In genomic region chr20:11103866-11104265, GRCh38 we compare ENCODE assay signal across 27 cellular contexts.
A peak's percentile ranks its signal among the peaks of the same experiment; 100 is the strongest.
DNase-seq lines count a peak whose midpoint lies in the region; ATAC-seq and TF ChIP-seq lines count a peak whose summit lies in the region.
"Had no signal": no experiment of that assay in that cellular context is flagged by ENCODE, and none has a peak within 500 bp of the region (broad histone marks: within the 10 kb centered on the region; RNA-seq: fewer than 3 reads in every experiment).

No MANE protein-coding gene starts in this region.

- H3K4me3 ChIP-seq in mammary epithelial cell (replicated peaks in 1 of 3; ENCODE audit: insufficient read depth in 1 of 3, low read depth in 2 of 3, low read length in 3 of 3): no peak overlapping the region
- H3K4me3 ChIP-seq in cardiac fibroblast (replicated peaks in 1 of 2; ENCODE audit: low read depth in 2 of 2, low read length in 2 of 2): no peak overlapping the region
- H3K4me3 ChIP-seq in fibroblast of pulmonary artery (replicated peaks; ENCODE audit: low read depth, low read length): no peak overlapping the region
- H3K4me3 ChIP-seq: GM23248, SJCRH30 had no signal

- H3K36me3 ChIP-seq in mammary epithelial cell (ENCODE audit: insufficient read depth, low read length): no peaks in the 10 kb centered on the region
- H3K36me3 ChIP-seq: SJCRH30 had no signal

- no peak overlapping the region for H3K27ac Mint-ChIP-seq in MCF 10A (ENCODE audit: low read depth, unreplicated experiment)
- H3K27ac Mint-ChIP-seq in mesothelial cell of epicardium: no peak overlapping the region

- H3K27ac ChIP-seq in mammary epithelial cell (ENCODE audit: insufficient read depth, low read depth, low read length): no peak overlapping the region
- H3K27ac ChIP-seq: 22Rv1, GM23248, SJCRH30 had no signal

- H3K9me3 Mint-ChIP-seq in MCF 10A (ENCODE audit: unreplicated experiment) (no peaks in the 10 kb centered on the region), mesothelial cell of epicardium (peaks cover 18% of the 10 kb centered on the region)

- H3K79me2 ChIP-seq in mammary epithelial cell (ENCODE audit: insufficient read depth, low read length): no peaks in the 10 kb centered on the region

- CTCF ChIA-PET in mammary epithelial cell (lab: Charles Lee; ENCODE audit: low non-redundant PET): no interaction called here
- CTCF ChIA-PET in MCF 10A (lab: Yijun Ruan, JAX): no interaction called here

- POLR2A ChIA-PET in MCF 10A (lab: Yijun Ruan, JAX): no interaction called here

- dilution Hi-C loops in mammary epithelial cell (cut with HindIII; ENCODE audit: low sequenced_read_pairs): no loop called here

- H3K36me3 Mint-ChIP-seq in MCF 10A (ENCODE audit: insufficient read depth, unreplicated experiment) (no peaks in the 10 kb centered on the region), mesothelial cell of epicardium (no peaks in the 10 kb centered on the region)

- no peak overlapping the region for H2AFZ ChIP-seq in mammary epithelial cell (ENCODE audit: low read depth, low read length)
- H2AFZ ChIP-seq: GM23248 had no signal

- peaks cover 3% of the 10 kb centered on the region for H3K4me1 ChIP-seq in mammary epithelial cell (ENCODE audit: insufficient read depth, low read length)
- H3K4me1 ChIP-seq: SJCRH30 had no signal

- H3K27me3 Mint-ChIP-seq in MCF 10A (ENCODE audit: insufficient read depth, unreplicated experiment) (no peaks in the 10 kb centered on the region), mesothelial cell of epicardium (ENCODE audit: low read depth) (peaks cover 1% of the 10 kb centered on the region)

- BruUV-seq in mammary epithelial cell (replicated peaks; lab: Mats Ljungman, UMichigan) (no TSS peak), MCF 10A (replicated peaks; lab: Mats Ljungman, UMichigan) (no TSS peak)

- no peaks in the 10 kb centered on the region for H3K9me3 ChIP-seq in mammary epithelial cell (replicated peaks; ENCODE audit: insufficient read depth, low read length)
- H3K9me3 ChIP-seq: SJCRH30 had no signal

- H3K4me3 Mint-ChIP-seq in MCF 10A (ENCODE audit: unreplicated experiment) (no peak overlapping the region), mesothelial cell of epicardium (no peak overlapping the region)

- no peaks in the 10 kb centered on the region for H3K27me3 ChIP-seq in mammary epithelial cell (ENCODE audit: insufficient read depth, low read length)
- H3K27me3 ChIP-seq: SJCRH30 had no signal

- in situ Hi-C loops in mammary epithelial cell (cut with MboI; ENCODE audit: low sequenced_read_pairs in 2 of 2): no loop called here

- intact Hi-C loops in mammary epithelial cell (cut with micrococcal nuclease) (no loop called here), MCF 10A (cut with micrococcal nuclease) (no loop called here)

- H3K4me2 ChIP-seq in mammary epithelial cell (ENCODE audit: insufficient read depth, low read depth, low read length): no peak overlapping the region

- no peaks in the 10 kb centered on the region for H4K20me1 ChIP-seq in mammary epithelial cell (ENCODE audit: insufficient read depth, low read length)

- H3K4me1 Mint-ChIP-seq in MCF 10A (ENCODE audit: insufficient read depth, unreplicated experiment) (no peaks in the 10 kb centered on the region), mesothelial cell of epicardium (no peaks in the 10 kb centered on the region)

- peak; percentile 22 for DNase-seq in mammary epithelial cell
- no peak for DNase-seq in MCF 10A (ENCODE audit: unreplicated experiment)
- DNase-seq in cardiac fibroblast (ENCODE audit: low read depth in 2 of 2): peak; percentile 28 to 76
- peak; percentile 56 for DNase-seq in fibroblast of pulmonary artery (ENCODE audit: low read depth)
- DNase-seq in globus pallidus (ENCODE audit: low spot score): no peak
- DNase-seq in LoVo (ENCODE audit: low spot score): no peak
- no peak for DNase-seq in mesothelial cell of epicardium (ENCODE audit: low spot score in 2 of 2, unreplicated experiment in 2 of 2)
- DNase-seq: Calu3; DMS79 treated with DMSO at 0.1 percent for 48 hours; GM23248; H7; KG1; MV-4-11; NCI-H1105; NCI-H146; NCI-H1930; NCI-H2107; NCI-H446 treated with DMSO at 0.1 percent for 48 hours; NCI-H526; NCI-H82; NK-92 treated with Interleukin-12 subunit alpha and Interleukin-12 subunit beta, amount 100 ng/mL, for 24 hours; PC-3; SJCRH30 had no signal

- 67% methylated on average over 1 of the region's 1 CpG for WGBS in mammary epithelial cell (ENCODE audit: low coverage, missing lambda C conversion rate)

- H3K9ac ChIP-seq in mammary epithelial cell (ENCODE audit: insufficient read depth, low read length): no peak overlapping the region
- H3K9ac ChIP-seq: GM23248 had no signal

- TF ChIP-seq CTCF in mammary epithelial cell (conservative IDR thresholded peaks at IDR 0.05 in 1 of 2, IDR thresholded peaks at IDR 0.05 in 1 of 2; ENCODE audit: extremely low read depth in 1 of 2, insufficient read depth in 1 of 2, low read depth in 1 of 2, low read length in 2 of 2) (no peak), MCF 10A (IDR thresholded peaks at IDR 0.05; ENCODE audit: unreplicated experiment) (no peak), cardiac fibroblast (IDR thresholded peaks at IDR 0.05; ENCODE audit: low read depth, low read length) (no peak), fibroblast of pulmonary artery (IDR thresholded peaks at IDR 0.05; ENCODE audit: low read length, missing control alignments) (no peak), mesothelial cell of epicardium (IDR thresholded peaks at IDR 0.05; ENCODE audit: unreplicated experiment) (no peak)

- no peak for ATAC-seq in HG02973 (IDR thresholded peaks at IDR 0.05; ENCODE audit: unreplicated experiment)
- ATAC-seq: PC-3, Right ventricle myocardium inferior, SK-N-SH treated with all-trans-retinoic acid at 6 μM for 48 hours had no signal

Comparison
In these comparisons a context has a peak if more than half of its experiments do, and no peak if none do; other contexts are left out.
1. DNase-seq: peak in mammary epithelial cell (single experiment), cardiac fibroblast (2 of 2) and fibroblast of pulmonary artery (single experiment); none in MCF 10A (single experiment), globus pallidus (single experiment), LoVo (single experiment) and mesothelial cell of epicardium (0 of 2).